25 cellular contexts compared by ENCODE assay signal in the genomic region with DNA sequence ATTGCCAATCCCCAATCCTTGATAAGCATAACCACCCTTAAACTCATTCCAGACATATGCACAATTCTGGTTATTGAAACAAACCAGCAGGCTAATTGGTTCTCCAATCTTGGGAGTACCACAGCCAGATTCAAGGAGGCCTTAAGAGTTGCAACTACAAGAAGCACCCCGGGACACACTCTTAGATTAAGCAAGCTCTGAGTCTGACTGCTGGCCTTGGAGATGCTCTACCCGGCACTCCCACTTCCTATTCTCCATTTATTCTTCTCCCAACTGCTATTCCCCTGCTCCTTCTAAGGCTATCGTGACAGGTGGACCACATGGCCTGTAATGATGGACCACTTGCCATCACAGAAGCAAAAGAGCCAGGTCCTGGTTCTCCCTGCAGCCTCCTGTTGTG. TPM values are rescaled to one million over a fixed set of nuclear protein-coding genes. Genes with fewer than 3 reads are reported as not detected.
DNase-seq lines count a peak whose midpoint lies in the region; ATAC-seq and TF ChIP-seq lines count a peak whose summit lies in the region.
"Had no signal": no experiment of that assay in that cellular context is flagged by ENCODE, and none has a peak within 500 bp of the region (broad histone marks: within the 10 kb centered on the region; RNA-seq: fewer than 3 reads in every experiment).

No MANE protein-coding gene starts in this region.

- peak overlapping the region; percentile 2 for H3K4me3 Mint-ChIP-seq in activated naive CD8-positive, alpha-beta T cell treated with anti-CD3 and anti-CD28 coated beads, Interleukin-2, amount 10 ng/mL, durations not matched to agents 7 days and 5 days
- H3K4me3 Mint-ChIP-seq in activated naive CD8-positive, alpha-beta T cell treated with anti-CD3 and anti-CD28 coated beads, Interleukin-2, amount 50 U/mL, for 24 hours: no peak overlapping the region
- H3K4me3 Mint-ChIP-seq: brain, endodermal cell, HFFc6, WTC11 had no signal

- TF ChIP-seq CTCF in mucosa of descending colon (IDR thresholded peaks at IDR 0.05): no peak
- no peak for TF ChIP-seq CTCF in upper lobe of right lung (IDR thresholded peaks at IDR 0.05)
- no peak for TF ChIP-seq CTCF in GM10248 (IDR thresholded peaks at IDR 0.05; ENCODE audit: control extremely low read depth, extremely low read depth, low read depth, missing control alignments)

- no peak for ATAC-seq in activated naive CD8-positive, alpha-beta T cell treated with anti-CD3 and anti-CD28 coated beads, Interleukin-2, amount 10 ng/mL, durations not matched to agents 7 days and 5 days (ENCODE audit: low read depth)
- ATAC-seq in activated naive CD8-positive, alpha-beta T cell treated with anti-CD3 and anti-CD28 coated beads, Interleukin-2, amount 50 U/mL, for 24 hours: no peak
- ATAC-seq in mucosa of descending colon (peak; percentile 13), upper lobe of right lung (peak; percentile 53), HG03442 (IDR thresholded peaks at IDR 0.05; ENCODE audit: unreplicated experiment) (no peak)
- ATAC-seq: psoas muscle, SK-N-SH treated with all-trans-retinoic acid at 6 μM for 48 hours, WTC11 had no signal

- peaks cover 21% of the 10 kb centered on the region for H3K27me3 Mint-ChIP-seq in activated naive CD8-positive, alpha-beta T cell treated with anti-CD3 and anti-CD28 coated beads, Interleukin-2, amount 10 ng/mL, durations not matched to agents 7 days and 5 days
- H3K27me3 Mint-ChIP-seq in activated naive CD8-positive, alpha-beta T cell treated with anti-CD3 and anti-CD28 coated beads, Interleukin-2, amount 50 U/mL, for 24 hours: peaks cover 14% of the 10 kb centered on the region

- DNase-seq in activated naive CD8-positive, alpha-beta T cell treated with anti-CD3 and anti-CD28 coated beads, Interleukin-2, amount 10 ng/mL, durations not matched to agents 7 days and 5 days: no peak
- no peak for DNase-seq in activated naive CD8-positive, alpha-beta T cell treated with anti-CD3 and anti-CD28 coated beads, Interleukin-2, amount 50 U/mL, for 24 hours
- DNase-seq in SKM-1 treated with dmso at 0.1 percent for 144 hours (lab: John Stamatoyannopoulos, UW; ENCODE audit: unreplicated experiment) (peak; percentile 33), mucosa of descending colon (no peak), upper lobe of right lung (no peak), RPMI8226 (no peak), GM10248 (ENCODE audit: extremely low spot score) (no peak)
- DNase-seq: activated CD4-positive, alpha-beta T cell treated with anti-CD3 and anti-CD28 coated beads, Interleukin-2, amount 50 U/mL, for 4 hours; activated CD8-positive, alpha-beta memory T cell treated with anti-CD3 and anti-CD28 coated beads, Interleukin-2, amount 50 U/mL, for 48 hours; activated effector memory CD4-positive, alpha-beta T cell treated with anti-CD3 and anti-CD28 coated beads, Interleukin-2, amount 50 U/mL, for 16 hours; endodermal cell; GM23248; HFFc6; NCI-H2107; NCI-H510A; small intestine; stimulated activated CD4-positive, alpha-beta T cell treated with anti-CD3 and anti-CD28 coated beads, Interleukin-2, amount 100 ng/mL, for 48 hours; stimulated activated naive CD4-positive, alpha-beta T cell treated with Interleukin-2 at 50 U/mL for 16 hours; T-helper 9 cell had no signal

- H3K4me1 Mint-ChIP-seq in activated naive CD8-positive, alpha-beta T cell treated with anti-CD3 and anti-CD28 coated beads, Interleukin-2, amount 10 ng/mL, durations not matched to agents 7 days and 5 days: peaks cover 29% of the 10 kb centered on the region
- peaks cover 36% of the 10 kb centered on the region for H3K4me1 Mint-ChIP-seq in activated naive CD8-positive, alpha-beta T cell treated with anti-CD3 and anti-CD28 coated beads, Interleukin-2, amount 50 U/mL, for 24 hours

- POLR2A ChIA-PET in activated naive CD8-positive, alpha-beta T cell treated with anti-CD3 and anti-CD28 coated beads, Interleukin-2, amount 10 ng/mL, durations not matched to agents 7 days and 5 days (lab: Charles Lee): no interaction called here
- POLR2A ChIA-PET in GM10248 (lab: Yijun Ruan, JAX): no interaction called here

- CTCF ChIA-PET in GM10248 (lab: Yijun Ruan, JAX): no interaction called here

- no peak overlapping the region for H3K27ac ChIP-seq in upper lobe of right lung
- H3K27ac ChIP-seq: GM23248, psoas muscle, thyroid gland had no signal

- intact Hi-C loops in mucosa of descending colon (cut with DNase I, micrococcal nuclease): no loop called here
- intact Hi-C loops in upper lobe of right lung (cut with DNase I): no loop called here

- H3K27me3 ChIP-seq in upper lobe of right lung: no peaks in the 10 kb centered on the region
- H3K27me3 ChIP-seq: thyroid gland had no signal

- no peak overlapping the region for H3K27ac Mint-ChIP-seq in activated naive CD8-positive, alpha-beta T cell treated with anti-CD3 and anti-CD28 coated beads, Interleukin-2, amount 10 ng/mL, durations not matched to agents 7 days and 5 days
- H3K27ac Mint-ChIP-seq in activated naive CD8-positive, alpha-beta T cell treated with anti-CD3 and anti-CD28 coated beads, Interleukin-2, amount 50 U/mL, for 24 hours: no peak overlapping the region
- H3K27ac Mint-ChIP-seq: endodermal cell had no signal

- H3K4me3 ChIP-seq in mucosa of descending colon (no peak overlapping the region), upper lobe of right lung (no peak overlapping the region)
- H3K4me3 ChIP-seq: GM23248, psoas muscle, thyroid gland had no signal

- H3K4me1 ChIP-seq in mucosa of descending colon (ENCODE audit: low read depth) (peaks cover 15% of the 10 kb centered on the region), upper lobe of right lung (peaks cover 41% of the 10 kb centered on the region)

- H3K36me3 ChIP-seq in mucosa of descending colon (ENCODE audit: low read depth) (no peaks in the 10 kb centered on the region), upper lobe of right lung (no peaks in the 10 kb centered on the region)
- H3K36me3 ChIP-seq: thyroid gland had no signal

- H3K36me3 Mint-ChIP-seq in activated naive CD8-positive, alpha-beta T cell treated with anti-CD3 and anti-CD28 coated beads, Interleukin-2, amount 10 ng/mL, durations not matched to agents 7 days and 5 days: no peaks in the 10 kb centered on the region
- no peaks in the 10 kb centered on the region for H3K36me3 Mint-ChIP-seq in activated naive CD8-positive, alpha-beta T cell treated with anti-CD3 and anti-CD28 coated beads, Interleukin-2, amount 50 U/mL, for 24 hours (ENCODE audit: low read depth)
- H3K36me3 Mint-ChIP-seq: WTC11 had no signal

- H3K9me3 ChIP-seq in mucosa of descending colon (no peaks in the 10 kb centered on the region), upper lobe of right lung (no peaks in the 10 kb centered on the region)
- H3K9me3 ChIP-seq: psoas muscle, thyroid gland had no signal

- H3K9me3 Mint-ChIP-seq in activated naive CD8-positive, alpha-beta T cell treated with anti-CD3 and anti-CD28 coated beads, Interleukin-2, amount 10 ng/mL, durations not matched to agents 7 days and 5 days: no peaks in the 10 kb centered on the region
- no peaks in the 10 kb centered on the region for H3K9me3 Mint-ChIP-seq in activated naive CD8-positive, alpha-beta T cell treated with anti-CD3 and anti-CD28 coated beads, Interleukin-2, amount 50 U/mL, for 24 hours
- H3K9me3 Mint-ChIP-seq: brain, endodermal cell, HFFc6, WTC11 had no signal

RNA-seq across cellular contexts. Expression of a gene that starts 40.3 kb away (rescaled TPM):
- total RNA-seq in activated naive CD8-positive, alpha-beta T cell treated with anti-CD3 and anti-CD28 coated beads, Interleukin-2, amount 10 ng/mL, durations not matched to agents 7 days and 5 days: 10 to 100 TPM in 1 of 2 experiments, 1 to 10 TPM in 1; 9.8 to 12.5 TPM
- total RNA-seq in mucosa of descending colon (10 to 100 TPM; 10.4 to 23.2 (median 11.9) TPM), upper lobe of right lung (27.5 TPM)

Comparison
In these comparisons a context has a peak if more than half of its experiments do, and no peak if none do; other contexts are left out.
1. ATAC-seq: peak in mucosa of descending colon (single experiment) and upper lobe of right lung (single experiment); none in activated naive CD8-positive, alpha-beta T cell treated with anti-CD3 and anti-CD28 coated beads, Interleukin-2, amount 10 ng/mL, durations not matched to agents 7 days and 5 days (single experiment), activated naive CD8-positive, alpha-beta T cell treated with anti-CD3 and anti-CD28 coated beads, Interleukin-2, amount 50 U/mL, for 24 hours (single experiment) and HG03442 (single experiment).